In genomic region chr6:1796706-1797529, GRCh38 we compare ENCODE assay signal across 13 cellular contexts.
A peak's percentile ranks its signal among the peaks of the same experiment; 100 is the strongest.
DNase-seq lines count a peak whose midpoint lies in the region; ATAC-seq, FAIRE-seq and TF ChIP-seq lines count a peak whose summit lies in the region.
"Had no signal": no experiment of that assay in that cellular context is flagged by ENCODE, and none has a peak within 500 bp of the region (broad histone marks: within the 10 kb centered on the region; RNA-seq: fewer than 3 reads in every experiment).

No MANE protein-coding gene starts in this region.

- no peak for TF ChIP-seq CTCF in GM12865 (IDR thresholded peaks at IDR 0.05; ENCODE audit: insufficient read depth, low read depth, low read length, missing control alignments)

- H3K9me3 Mint-ChIP-seq in activated T-helper 17 cell treated with anti-CD3 and anti-CD28 coated beads, Interleukin-2, amount 50 U/mL, for 72 hours = no peaks in the 10 kb centered on the region
- H3K9me3 Mint-ChIP-seq: CD4-positive, CD25-positive, alpha-beta regulatory T cell had no signal

- H3K27ac Mint-ChIP-seq in activated T-helper 17 cell treated with anti-CD3 and anti-CD28 coated beads, Interleukin-2, amount 50 U/mL, for 72 hours = peak overlapping the region; percentile 12
- H3K27ac Mint-ChIP-seq: brain; CD4-positive, CD25-positive, alpha-beta regulatory T cell had no signal

- no peaks in the 10 kb centered on the region for H3K4me1 Mint-ChIP-seq in activated T-helper 17 cell treated with anti-CD3 and anti-CD28 coated beads, Interleukin-2, amount 50 U/mL, for 72 hours
- H3K4me1 Mint-ChIP-seq: neural crest cell had no signal

- H3K27me3 Mint-ChIP-seq in activated T-helper 17 cell treated with anti-CD3 and anti-CD28 coated beads, Interleukin-2, amount 50 U/mL, for 72 hours = no peaks in the 10 kb centered on the region
- H3K27me3 Mint-ChIP-seq: CD4-positive, CD25-positive, alpha-beta regulatory T cell had no signal

- H3K4me3 ChIP-seq in GM12865 (ENCODE audit: low read depth, low read length) = no peak overlapping the region

- no peaks in the 10 kb centered on the region for H3K36me3 Mint-ChIP-seq in activated T-helper 17 cell treated with anti-CD3 and anti-CD28 coated beads, Interleukin-2, amount 50 U/mL, for 72 hours (ENCODE audit: low read depth)
- H3K36me3 Mint-ChIP-seq: brain; CD4-positive, CD25-positive, alpha-beta regulatory T cell had no signal

- no peak for FAIRE-seq in frontal cortex (lab: Jason Lieb, UNC)

- DNase-seq in GM12865 (ENCODE audit: low read depth) (peak; percentile 75), SHP77 (lab: John Stamatoyannopoulos, UW) (no peak), cerebellar cortex (ENCODE audit: low spot score) (no peak), frontal cortex (ENCODE audit: low spot score in 2 of 2) (no peak), NCI-H187 (lab: John Stamatoyannopoulos, UW) (no peak)
- DNase-seq: activated CD4-positive, alpha-beta T cell treated with anti-CD3 and anti-CD28 coated beads for 1 hour; NCI-H226 had no signal

- peak; percentile 69 for ATAC-seq in GM19463 (IDR thresholded peaks at IDR 0.05; ENCODE audit: unreplicated experiment)
- peak; percentile 66 for ATAC-seq in HG03039 (IDR thresholded peaks at IDR 0.05; ENCODE audit: unreplicated experiment)
- ATAC-seq in activated T-helper 17 cell treated with anti-CD3 and anti-CD28 coated beads, Interleukin-2, amount 50 U/mL, for 72 hours (replicated peaks) = no peak

- no peak overlapping the region for H3K4me3 Mint-ChIP-seq in activated T-helper 17 cell treated with anti-CD3 and anti-CD28 coated beads, Interleukin-2, amount 50 U/mL, for 72 hours
- H3K4me3 Mint-ChIP-seq: brain; CD4-positive, CD25-positive, alpha-beta regulatory T cell; neural crest cell had no signal
